In genomic region chr5:82396396-82396795, GRCh38 we compare ENCODE assay signal across 16 cellular contexts.
DNase-seq lines count a peak whose midpoint lies in the region; ATAC-seq and TF ChIP-seq lines count a peak whose summit lies in the region.
"Had no signal": no experiment of that assay in that cellular context is flagged by ENCODE, and none has a peak within 500 bp of the region (broad histone marks: within the 10 kb centered on the region; RNA-seq: fewer than 3 reads in every experiment).

No MANE protein-coding gene starts in this region.

- ATAC-seq in activated CD8-positive, alpha-beta memory T cell treated with anti-CD3 and anti-CD28 coated beads, Interleukin-2, amount 10 ng/mL, durations not matched to agents 7 days and 5 days: no peak
- no peak for ATAC-seq in gastroesophageal sphincter

- no peaks in the 10 kb centered on the region for H3K36me3 ChIP-seq in SJCRH30
- no peaks in the 10 kb centered on the region for H3K36me3 ChIP-seq in gastroesophageal sphincter

- no peaks in the 10 kb centered on the region for H3K9me3 ChIP-seq in SJCRH30 (replicated peaks)
- H3K9me3 ChIP-seq in gastroesophageal sphincter: no peaks in the 10 kb centered on the region

- peaks cover 33% of the 10 kb centered on the region for H3K4me1 Mint-ChIP-seq in osteocyte (ENCODE audit: unreplicated experiment)
- no peaks in the 10 kb centered on the region for H3K4me1 Mint-ChIP-seq in activated CD8-positive, alpha-beta memory T cell treated with anti-CD3 and anti-CD28 coated beads, Interleukin-2, amount 10 ng/mL, durations not matched to agents 7 days and 5 days
- H3K4me1 Mint-ChIP-seq: activated B cell treated with CpG ODN at 0.5 μM for 24 hours, B cell had no signal

- H3K27me3 ChIP-seq in SJCRH30 (no peaks in the 10 kb centered on the region), gastroesophageal sphincter (no peaks in the 10 kb centered on the region)

- TF ChIP-seq CTCF in osteocyte (IDR thresholded peaks at IDR 0.05) (no peak), gastroesophageal sphincter (IDR thresholded peaks at IDR 0.05) (no peak)

- no peaks in the 10 kb centered on the region for H3K27me3 Mint-ChIP-seq in osteocyte (ENCODE audit: unreplicated experiment)
- H3K27me3 Mint-ChIP-seq in activated CD8-positive, alpha-beta memory T cell treated with anti-CD3 and anti-CD28 coated beads, Interleukin-2, amount 10 ng/mL, durations not matched to agents 7 days and 5 days: peaks cover 5% of the 10 kb centered on the region
- H3K27me3 Mint-ChIP-seq: activated B cell treated with CpG ODN at 0.5 μM for 24 hours had no signal

- CTCF ChIA-PET in activated CD8-positive, alpha-beta memory T cell treated with anti-CD3 and anti-CD28 coated beads, Interleukin-2, amount 10 ng/mL, durations not matched to agents 7 days and 5 days (lab: Charles Lee): no interaction called here

- H3K4me3 Mint-ChIP-seq in osteocyte (ENCODE audit: unreplicated experiment): no peak overlapping the region
- no peak overlapping the region for H3K4me3 Mint-ChIP-seq in activated CD8-positive, alpha-beta memory T cell treated with anti-CD3 and anti-CD28 coated beads, Interleukin-2, amount 10 ng/mL, durations not matched to agents 7 days and 5 days
- H3K4me3 Mint-ChIP-seq: activated B cell treated with CpG ODN at 0.5 μM for 24 hours, B cell had no signal

- TF ChIP-seq POLR2A in gastroesophageal sphincter (IDR thresholded peaks at IDR 0.05): no peak

- WGBS in gastroesophageal sphincter (ENCODE audit: low coverage in 1 of 2), 2 donors: 75 to 92% methylated on average over 2 of the region's 2 CpGs

- H3K9me3 Mint-ChIP-seq in osteocyte (ENCODE audit: unreplicated experiment): no peaks in the 10 kb centered on the region
- H3K9me3 Mint-ChIP-seq in activated CD8-positive, alpha-beta memory T cell treated with anti-CD3 and anti-CD28 coated beads, Interleukin-2, amount 10 ng/mL, durations not matched to agents 7 days and 5 days (ENCODE audit: low read depth): no peaks in the 10 kb centered on the region
- H3K9me3 Mint-ChIP-seq: activated B cell treated with CpG ODN at 0.5 μM for 24 hours; activated T-helper 2 cell treated with anti-CD3 and anti-CD28 coated beads, Interferon-gamma antibody, Interleukin-2, Interleukin-4, amounts not matched to agents 10 μg/mL and 5 μg/mL and 100 μg/mL, durations not matched to agents 14 hours and 24 hours and 36 hours had no signal

- H3K27ac ChIP-seq in SJCRH30: peak overlapping the region; percentile 9; the same call in 1 of the 2 replicates
- peak overlapping the region in 2 of 4 donors; percentile 3 to 47 for H3K27ac ChIP-seq in gastroesophageal sphincter

- H3K36me3 Mint-ChIP-seq in osteocyte (ENCODE audit: unreplicated experiment): no peaks in the 10 kb centered on the region
- H3K36me3 Mint-ChIP-seq in activated CD8-positive, alpha-beta memory T cell treated with anti-CD3 and anti-CD28 coated beads, Interleukin-2, amount 10 ng/mL, durations not matched to agents 7 days and 5 days: no peaks in the 10 kb centered on the region

- peak; percentile 20 for DNase-seq in EL
- DNase-seq in SJCRH30: no peak
- DNase-seq in dermis blood vessel endothelial cell: peak; percentile 31
- no peak for DNase-seq in osteocyte (ENCODE audit: extremely low spot score, unreplicated experiment)
- no peak for DNase-seq in activated CD8-positive, alpha-beta memory T cell treated with anti-CD3 and anti-CD28 coated beads, Interleukin-2, amount 10 ng/mL, durations not matched to agents 7 days and 5 days
- no peak for DNase-seq in NCI-H774 (lab: John Stamatoyannopoulos, UW)
- no peak for DNase-seq in NCI-H345 treated with DMSO at 0.1 percent for 48 hours (lab: John Stamatoyannopoulos, UW; ENCODE audit: unreplicated experiment)
- DNase-seq: activated B cell treated with CpG ODN at 0.5 μM for 24 hours; activated CD8-positive, alpha-beta memory T cell treated with anti-CD3 and anti-CD28 coated beads for 24 hours; NCI-H526 treated with DMSO at 0.1 percent for 48 hours; stimulated activated CD4-positive, alpha-beta T cell treated with anti-CD3 and anti-CD28 coated beads, Interleukin-15, amount 100 ng/mL, for 24 hours; T-helper 1 cell had no signal

- H3K4me3 ChIP-seq in SJCRH30 (no peak overlapping the region), gastroesophageal sphincter (no peak overlapping the region)

- TF ChIP-seq EP300 in gastroesophageal sphincter (IDR thresholded peaks at IDR 0.05): no peak

- peaks cover 8% of the 10 kb centered on the region for H3K4me1 ChIP-seq in SJCRH30
- peaks cover 0 to 11% (median 10%) of the 10 kb centered on the region in 3 donors for H3K4me1 ChIP-seq in gastroesophageal sphincter

- peak overlapping the region; percentile 92 for H3K27ac Mint-ChIP-seq in osteocyte (ENCODE audit: unreplicated experiment)
- H3K27ac Mint-ChIP-seq in activated CD8-positive, alpha-beta memory T cell treated with anti-CD3 and anti-CD28 coated beads, Interleukin-2, amount 10 ng/mL, durations not matched to agents 7 days and 5 days: no peak overlapping the region
- H3K27ac Mint-ChIP-seq: activated B cell treated with CpG ODN at 0.5 μM for 24 hours; activated T-helper 2 cell treated with anti-CD3 and anti-CD28 coated beads, Interferon-gamma antibody, Interleukin-2, Interleukin-4, amounts not matched to agents 10 μg/mL and 5 μg/mL and 100 μg/mL, durations not matched to agents 14 hours and 24 hours and 36 hours; B cell; progenitor cell of endocrine pancreas had no signal

Comparison
In these comparisons a context has a peak if more than half of its experiments do, and no peak if none do; other contexts are left out.
1. DNase-seq: peak in EL (single experiment) and dermis blood vessel endothelial cell (single experiment); none in SJCRH30 (0 of 2), osteocyte (single experiment), activated CD8-positive, alpha-beta memory T cell treated with anti-CD3 and anti-CD28 coated beads, Interleukin-2, amount 10 ng/mL, durations not matched to agents 7 days and 5 days (single experiment), NCI-H774 (single experiment) and NCI-H345 treated with DMSO at 0.1 percent for 48 hours (single experiment).